In the genomic region with DNA sequence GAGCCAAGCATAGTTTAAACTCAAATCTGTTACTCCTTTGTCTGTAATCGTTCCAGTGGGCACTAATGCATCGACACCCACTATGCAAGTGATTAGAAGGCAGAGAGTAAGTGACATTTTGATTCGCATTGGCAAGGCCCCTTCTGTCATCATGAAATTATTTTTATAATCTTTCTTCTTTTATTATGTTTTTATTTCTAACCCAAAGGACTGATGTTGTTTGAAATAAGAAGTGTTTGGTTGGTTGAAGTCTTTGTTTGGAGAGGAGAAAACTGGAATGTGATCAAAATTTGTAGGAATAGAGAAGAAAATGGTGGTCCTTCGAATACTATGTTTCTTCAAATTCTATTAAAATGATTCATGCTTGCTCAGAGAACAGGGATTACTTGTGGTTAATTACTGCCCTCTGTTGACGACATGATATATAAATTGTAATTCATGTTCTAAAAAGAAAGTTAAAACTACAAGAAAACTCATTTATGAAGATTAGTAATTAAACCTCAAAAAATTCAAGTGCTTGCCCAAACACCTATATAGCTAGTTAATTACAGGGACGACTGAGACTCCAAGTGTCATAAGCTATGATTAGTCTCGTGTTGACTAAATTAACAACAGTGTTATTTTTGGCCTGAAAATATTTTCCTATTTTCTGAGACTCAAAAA, we compare ENCODE assay signal across 8 cellular contexts. TPM values are rescaled to one million over a fixed set of nuclear protein-coding genes. Genes with fewer than 3 reads are reported as not detected.
DNase-seq lines count a peak whose midpoint lies in the region; ATAC-seq and TF ChIP-seq lines count a peak whose summit lies in the region.

No MANE protein-coding gene starts in this region.

- H3K27ac ChIP-seq in AG04450 (ENCODE audit: low read depth, low read length) (no peak overlapping the region), vagina (no peak overlapping the region)

- POLR2A ChIA-PET in AG04450 (lab: Yijun Ruan, JAX): no interaction called here

- peak; percentile 55 for DNase-seq in AG04450 (ENCODE audit: low read depth, low spot score)
- peak; percentile 70 for DNase-seq in NCI-H1694 treated with DMSO at 0.1 percent for 48 hours (lab: John Stamatoyannopoulos, UW)
- DNase-seq in astrocyte of the hippocampus (ENCODE audit: low read depth, low spot score): peak; percentile 76
- peak; percentile 76 for DNase-seq in kidney tubule cell (ENCODE audit: low spot score)
- DNase-seq in vagina (ENCODE audit: extremely low spot score in 2 of 2): no peak
- no peak for DNase-seq in NCI-H187 treated with DMSO at 0.1 percent for 48 hours (lab: John Stamatoyannopoulos, UW)

- H3K36me3 ChIP-seq in vagina: no peaks in the 10 kb centered on the region

- CTCF ChIA-PET in AG04450 (lab: Charles Lee): interaction anchor here (0.5 to 11.9 kb wide), 83 partner anchors 9 to 1832 kb away, joined by 3 to 792 read pairs (median 5); partner anchors contain the start of gene TFPI

- H3K4me3 ChIP-seq in AG04450 (ENCODE audit: low read depth, low read length): no peak overlapping the region; the same call in 1 of the 2 replicates
- H3K4me3 ChIP-seq in vagina: peak overlapping the region in 1 of 2 donors; percentile 18

- no peaks in the 10 kb centered on the region for H3K27me3 ChIP-seq in AG04450 (ENCODE audit: control insufficient read depth, insufficient read depth, low read length)
- no peaks in the 10 kb centered on the region for H3K27me3 ChIP-seq in vagina

- peak; percentile 43 for TF ChIP-seq CTCF in AG04450 (IDR thresholded peaks at IDR 0.05; ENCODE audit: low read depth, low read length)
- peak in 2 of 3 experiments; percentile 38 to 67 for TF ChIP-seq CTCF in vagina (IDR thresholded peaks at IDR 0.05)

- ATAC-seq in GM21515 (IDR thresholded peaks at IDR 0.05; ENCODE audit: unreplicated experiment) (peak; percentile 63), HG02852 (IDR thresholded peaks at IDR 0.05; ENCODE audit: unreplicated experiment) (no peak)

- H3K9me3 ChIP-seq in AG04450 (ENCODE audit: control insufficient read depth, insufficient read depth, low read length) (no peaks in the 10 kb centered on the region), vagina (no peaks in the 10 kb centered on the region)

- TF ChIP-seq POLR2A in vagina (IDR thresholded peaks at IDR 0.05): no peak

- peaks cover 16% of the 10 kb centered on the region for H3K4me1 ChIP-seq in vagina

- intact Hi-C loops in vagina (cut with DNase I): loop anchor here (10.0 kb wide), 1 partner anchor 934 kb away; no protein-coding TSS in a partner anchor

RNA-seq across cellular contexts. Expression of gene TFPI, which starts 26.4 kb away (rescaled TPM):
- 73.2 and 91.2 TPM in 2 replicates for polyA plus RNA-seq in AG04450 (2011; rRNA removed)
- polyA minus RNA-seq in AG04450 (2011; rRNA and poly(A)+ RNA removed): 44.5 and 77.2 TPM in 2 replicates
- 68.8 TPM for total RNA-seq in vagina

Comparison
In these comparisons a context has a peak if more than half of its experiments do, and no peak if none do; other contexts are left out.
1. DNase-seq: peak in AG04450 (single experiment), NCI-H1694 treated with DMSO at 0.1 percent for 48 hours (single experiment), astrocyte of the hippocampus (single experiment) and kidney tubule cell (single experiment); none in vagina (0 of 2) and NCI-H187 treated with DMSO at 0.1 percent for 48 hours (single experiment).